15 cellular contexts compared by ENCODE assay signal in the genomic region with DNA sequence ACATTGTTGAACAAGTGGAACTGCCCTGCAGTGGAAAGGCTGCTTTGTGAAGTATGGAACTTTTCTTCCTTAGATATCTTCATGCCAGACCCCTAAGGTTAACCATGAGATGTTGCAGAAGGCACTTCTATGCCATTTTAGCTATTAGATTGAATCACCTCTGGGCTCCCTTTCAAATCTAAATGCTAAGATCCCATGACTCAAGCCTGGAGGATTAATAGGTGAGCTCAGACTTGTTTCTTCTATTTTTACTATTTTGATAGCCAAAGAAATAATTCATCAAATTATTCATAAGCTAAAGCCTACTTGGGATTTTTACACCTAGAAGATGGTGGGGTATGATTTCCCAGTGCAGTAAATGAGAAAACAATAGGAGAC.
DNase-seq lines count a peak whose midpoint lies in the region; TF ChIP-seq lines count a peak whose summit lies in the region.
"Had no signal": no experiment of that assay in that cellular context is flagged by ENCODE, and none has a peak within 500 bp of the region (broad histone marks: within the 10 kb centered on the region; RNA-seq: fewer than 3 reads in every experiment).

No MANE protein-coding gene starts in this region.

- H3K36me3 Mint-ChIP-seq in activated naive CD4-positive, alpha-beta T cell treated with anti-CD3 and anti-CD28 coated beads, Interleukin-2, amount 50 U/mL, for 24 hours: peaks cover 67% of the 10 kb centered on the region
- H3K36me3 Mint-ChIP-seq in activated CD4-positive, alpha-beta memory T cell treated with anti-CD3 and anti-CD28 coated beads for 36 hours: peaks cover 96% of the 10 kb centered on the region

- H3K27me3 ChIP-seq in esophagus squamous epithelium (no peaks in the 10 kb centered on the region), stomach (no peaks in the 10 kb centered on the region), MG63 (no peaks in the 10 kb centered on the region)
- H3K27me3 ChIP-seq: cardiac muscle cell, pancreas had no signal

- H3K9me3 ChIP-seq in esophagus squamous epithelium: no peaks in the 10 kb centered on the region
- H3K9me3 ChIP-seq in stomach: no peaks in the 10 kb centered on the region
- H3K9me3 ChIP-seq in MG63: no peaks in the 10 kb centered on the region
- H3K9me3 ChIP-seq: mucosa of descending colon, pancreas had no signal

- H3K9me3 Mint-ChIP-seq in activated naive CD4-positive, alpha-beta T cell treated with anti-CD3 and anti-CD28 coated beads, Interleukin-2, amount 50 U/mL, for 24 hours: no peaks in the 10 kb centered on the region
- no peaks in the 10 kb centered on the region for H3K9me3 Mint-ChIP-seq in activated CD4-positive, alpha-beta memory T cell treated with anti-CD3 and anti-CD28 coated beads for 36 hours

- peak overlapping the region; percentile 85 for H3K4me3 Mint-ChIP-seq in activated naive CD4-positive, alpha-beta T cell treated with anti-CD3 and anti-CD28 coated beads, Interleukin-2, amount 50 U/mL, for 24 hours
- H3K4me3 Mint-ChIP-seq in activated CD4-positive, alpha-beta memory T cell treated with anti-CD3 and anti-CD28 coated beads for 36 hours: peak overlapping the region; percentile 83

- H3K4me1 Mint-ChIP-seq in activated naive CD4-positive, alpha-beta T cell treated with anti-CD3 and anti-CD28 coated beads, Interleukin-2, amount 50 U/mL, for 24 hours: peaks cover 94% of the 10 kb centered on the region
- peaks cover 88% of the 10 kb centered on the region for H3K4me1 Mint-ChIP-seq in activated CD4-positive, alpha-beta memory T cell treated with anti-CD3 and anti-CD28 coated beads for 36 hours (ENCODE audit: low read depth)

- H3K36me3 ChIP-seq in esophagus squamous epithelium: no peaks in the 10 kb centered on the region
- no peaks in the 10 kb centered on the region for H3K36me3 ChIP-seq in stomach
- H3K36me3 ChIP-seq in MG63: no peaks in the 10 kb centered on the region
- H3K36me3 ChIP-seq: cardiac muscle cell, pancreas had no signal

- TF ChIP-seq POLR2A in esophagus squamous epithelium (IDR thresholded peaks at IDR 0.05) (no peak), stomach (IDR thresholded peaks at IDR 0.05) (no peak)

- DNase-seq in activated naive CD4-positive, alpha-beta T cell (lab: John Stamatoyannopoulos, UW): no peak
- no peak for DNase-seq in activated CD4-positive, alpha-beta memory T cell treated with anti-CD3 and anti-CD28 coated beads for 36 hours
- DNase-seq in esophagus squamous epithelium (lab: John Stamatoyannopoulos, UW): no peak
- no peak for DNase-seq in stomach
- no peak for DNase-seq in cerebellar nuclear complex (lab: John Stamatoyannopoulos, UW)
- no peak for DNase-seq in GM03348 (ENCODE audit: low spot score)
- DNase-seq in MG63: no peak
- DNase-seq: DMS153, kidney, mucosa of descending colon, NCI-H1048, NCI-H2171, pancreas had no signal

- TF ChIP-seq CTCF in esophagus squamous epithelium (IDR thresholded peaks at IDR 0.05) (no peak), stomach (IDR thresholded peaks at IDR 0.05) (no peak)

- no peaks in the 10 kb centered on the region for H3K27me3 Mint-ChIP-seq in activated naive CD4-positive, alpha-beta T cell treated with anti-CD3 and anti-CD28 coated beads, Interleukin-2, amount 50 U/mL, for 24 hours
- no peaks in the 10 kb centered on the region for H3K27me3 Mint-ChIP-seq in activated CD4-positive, alpha-beta memory T cell treated with anti-CD3 and anti-CD28 coated beads for 36 hours

- no peak for TF ChIP-seq EP300 in stomach (IDR thresholded peaks at IDR 0.05)

- H3K4me3 ChIP-seq in esophagus squamous epithelium: no peak overlapping the region
- H3K4me3 ChIP-seq in stomach: no peak overlapping the region
- no peak overlapping the region for H3K4me3 ChIP-seq in MG63
- H3K4me3 ChIP-seq: cardiac muscle cell, mucosa of descending colon, pancreas had no signal

- peaks cover 16 to 69% (median 50%) of the 10 kb centered on the region in 3 donors for H3K4me1 ChIP-seq in esophagus squamous epithelium
- H3K4me1 ChIP-seq in stomach: peaks cover 22 to 65% (median 39%) of the 10 kb centered on the region in 4 donors

- peak overlapping the region; percentile 98 for H3K27ac Mint-ChIP-seq in activated naive CD4-positive, alpha-beta T cell treated with anti-CD3 and anti-CD28 coated beads, Interleukin-2, amount 50 U/mL, for 24 hours
- H3K27ac Mint-ChIP-seq in activated CD4-positive, alpha-beta memory T cell treated with anti-CD3 and anti-CD28 coated beads for 36 hours: peak overlapping the region; percentile 99

- POLR2A ChIA-PET in activated CD4-positive, alpha-beta memory T cell treated with anti-CD3 and anti-CD28 coated beads for 36 hours (lab: Charles Lee): interaction anchor here (0.6 to 12.3 kb wide), 17 partner anchors 9 to 1259 kb away, joined by 3 to 584 read pairs (median 5); no protein-coding TSS in a partner anchor

- CTCF ChIA-PET in activated CD4-positive, alpha-beta memory T cell treated with anti-CD3 and anti-CD28 coated beads for 36 hours (lab: Charles Lee): interaction anchor here (1.0 to 2.5 kb wide), 9 partner anchors 8 to 607 kb away, joined by 3 to 12 read pairs (median 5); no protein-coding TSS in a partner anchor

- H3K27ac ChIP-seq in esophagus squamous epithelium: peak overlapping the region in 3 of 4 donors; percentile 43 to 58 (median 48)
- peak overlapping the region in 3 of 5 donors; percentile 52 to 74 (median 69) for H3K27ac ChIP-seq in stomach
- H3K27ac ChIP-seq: cardiac muscle cell, pancreas had no signal

- intact Hi-C loops in activated CD4-positive, alpha-beta memory T cell treated with anti-CD3 and anti-CD28 coated beads for 36 hours (cut with micrococcal nuclease): no loop called here
- intact Hi-C loops in esophagus squamous epithelium (cut with DNase I) (no loop called here), stomach (cut with DNase I; ENCODE audit: low total_unique reads) (no loop called here)
